2 cellular contexts compared by ENCODE assay signal in genomic region chr18:23701544-23702064, GRCh38.
TF ChIP-seq lines count a peak whose summit lies in the region.

No MANE protein-coding gene starts in this region.

TF ChIP-seq in IMR-90, 13 proteins besides CTCF, POLR2A, EP300 and RAD21:
- no peak for TF ChIP-seq RCOR1 (IDR thresholded peaks at IDR 0.05; ENCODE audit: insufficient replicate concordance, low read length)
- no peak for TF ChIP-seq SMC3 (IDR thresholded peaks at IDR 0.05; ENCODE audit: low read depth, low read length)
- no peak for TF ChIP-seq MXI1 (IDR thresholded peaks at IDR 0.05; ENCODE audit: borderline replicate concordance, low read depth, low read length)

TF ChIP-seq in K562, 482 proteins besides CTCF, POLR2A, EP300 and RAD21:
- TF ChIP-seq STAT6 (CRISPR knock-in tag; IDR thresholded peaks at IDR 0.05) (no peak), ZNF232 (CRISPR knock-in tag; IDR thresholded peaks at IDR 0.05) (no peak), ATF7 (IDR thresholded peaks at IDR 0.05) (no peak), FOXJ2 (tag; IDR thresholded peaks at IDR 0.05) (no peak)
TF ChIP-seq in K562: peak in this region for 0.
